In genomic region chr10:60862517-60862916, GRCh38 we compare ENCODE assay signal across 36 cellular contexts.
"Had no signal": no experiment of that assay in that cellular context is flagged by ENCODE, and none has a peak within 500 bp of the region (broad histone marks: within the 10 kb centered on the region; RNA-seq: fewer than 3 reads in every experiment).

No MANE protein-coding gene starts in this region.

- H3K4me3 ChIP-seq: adrenal gland, body of pancreas, breast epithelium had no signal

- H3K27me3 ChIP-seq: adrenal gland, body of pancreas, brain microvascular endothelial cell, breast epithelium had no signal

- DNase-seq: activated CD4-positive, alpha-beta memory T cell treated with anti-CD3 and anti-CD28 coated beads, Interleukin-2, amount 10 ng/mL, durations not matched to agents 7 days and 5 days; activated CD4-positive, alpha-beta T cell treated with anti-CD3 and anti-CD28 coated beads for 1 hour; activated CD4-positive, alpha-beta T cell treated with anti-CD3 and anti-CD28 coated beads for 36 hours; activated CD4-positive, alpha-beta T cell treated with anti-CD3 and anti-CD28 coated beads for 48 hours; activated CD4-positive, alpha-beta T cell treated with anti-CD3 and anti-CD28 coated beads, Interleukin-2, amount 10 ng/mL, durations not matched to agents 7 days and 5 days; activated CD4-positive, alpha-beta T cell treated with anti-CD3 and anti-CD28 coated beads, Interleukin-2, amount 50 U/mL, for 48 hours; activated CD4-positive, CD25-positive, alpha-beta regulatory T cell; activated CD8-positive, alpha-beta memory T cell treated with anti-CD3 and anti-CD28 coated beads for 24 hours; activated CD8-positive, alpha-beta memory T cell treated with anti-CD3 and anti-CD28 coated beads, Interleukin-2, amount 10 ng/mL, durations not matched to agents 7 days and 5 days; activated CD8-positive, alpha-beta memory T cell treated with anti-CD3 and anti-CD28 coated beads, Interleukin-2, amount 50 U/mL, for 48 hours; activated CD8-positive, alpha-beta T cell treated with anti-CD3 and anti-CD28 coated beads, Interleukin-2, amount 10 ng/mL, durations not matched to agents 7 days and 5 days; activated effector memory CD4-positive, alpha-beta T cell treated with Interleukin-2 at 50 U/mL for 16 hours; activated gamma-delta T cell; activated naive CD4-positive, alpha-beta T cell treated with anti-CD3 and anti-CD28 coated beads, Interleukin-2, amount 50 U/mL, for 16 hours; activated naive CD4-positive, alpha-beta T cell treated with Interleukin-2 at 50 U/mL for 16 hours; activated naive CD8-positive, alpha-beta T cell treated with anti-CD3 and anti-CD28 coated beads for 36 hours; activated T-cell treated with anti-CD3 and anti-CD28 coated beads, Interleukin-2, amount 50 U/mL, for 1 hour; activated T-cell treated with anti-CD3 and anti-CD28 coated beads, Interleukin-2, amount 50 U/mL, for 4 hours; adrenal gland; amniotic stem cell; aorta; body of pancreas; brain microvascular endothelial cell; central memory CD4-positive, alpha-beta T cell; T-helper 1 cell; T-helper 2 cell; T-helper 9 cell had no signal

- H3K36me3 Mint-ChIP-seq: activated CD8-positive, alpha-beta memory T cell treated with anti-CD3 and anti-CD28 coated beads, Interleukin-2, amount 10 ng/mL, durations not matched to agents 7 days and 5 days; activated naive CD4-positive, alpha-beta T cell treated with anti-CD3 and anti-CD28 coated beads, Interleukin-2, amount 50 U/mL, for 72 hours; activated naive CD8-positive, alpha-beta T cell treated with anti-CD3 and anti-CD28 coated beads for 36 hours had no signal

- H3K36me3 ChIP-seq: adrenal gland, brain microvascular endothelial cell, breast epithelium had no signal

- H3K4me1 ChIP-seq: adrenal gland, body of pancreas, breast epithelium had no signal

- H3K9me3 Mint-ChIP-seq: activated CD4-positive, alpha-beta memory T cell treated with anti-CD3 and anti-CD28 coated beads, Interleukin-2, amount 10 ng/mL, durations not matched to agents 7 days and 5 days; activated CD4-positive, alpha-beta T cell treated with anti-CD3 and anti-CD28 coated beads, Interleukin-2, amount 10 ng/mL, durations not matched to agents 7 days and 5 days; activated naive CD4-positive, alpha-beta T cell treated with anti-CD3 and anti-CD28 coated beads, Interleukin-2, amount 50 U/mL, for 72 hours; activated naive CD8-positive, alpha-beta T cell treated with anti-CD3 and anti-CD28 coated beads for 36 hours; activated T-cell treated with anti-CD3 and anti-CD28 coated beads, Interleukin-2, amount 50 U/mL, for 4 hours; activated T-helper 2 cell treated with anti-CD3 and anti-CD28 coated beads, Interferon-gamma antibody, Interleukin-2, Interleukin-4, amounts not matched to agents 10 μg/mL and 5 μg/mL and 100 μg/mL, durations not matched to agents 14 hours and 24 hours and 36 hours; T-helper 1 cell treated with Interleukin-12 subunit alpha and Interleukin-12 subunit beta and Interleukin-4 antibody, amounts not matched to agents 30 μg/mL and 1 μg/mL, for 36 hours; T-helper 2 cell treated with Interferon-gamma antibody and Interleukin-4, amounts not matched to agents 5 μg/mL and 100 μg/mL, for 36 hours had no signal

- FAIRE-seq: astrocyte, TTC549 had no signal

- H3K27ac ChIP-seq: adrenal gland, body of pancreas, brain microvascular endothelial cell, breast epithelium, VCaP had no signal

- H3K27ac Mint-ChIP-seq: activated CD4-positive, alpha-beta memory T cell treated with anti-CD3 and anti-CD28 coated beads, Interleukin-2, amount 10 ng/mL, durations not matched to agents 7 days and 5 days; activated CD4-positive, alpha-beta T cell treated with anti-CD3 and anti-CD28 coated beads for 36 hours; activated CD4-positive, alpha-beta T cell treated with anti-CD3 and anti-CD28 coated beads, Interleukin-2, amount 10 ng/mL, durations not matched to agents 7 days and 5 days; activated CD8-positive, alpha-beta memory T cell treated with anti-CD3 and anti-CD28 coated beads, Interleukin-2, amount 10 ng/mL, durations not matched to agents 7 days and 5 days; activated CD8-positive, alpha-beta T cell treated with anti-CD3 and anti-CD28 coated beads, Interleukin-2, amount 10 ng/mL, durations not matched to agents 7 days and 5 days; activated naive CD4-positive, alpha-beta T cell treated with anti-CD3 and anti-CD28 coated beads, Interleukin-2, amount 50 U/mL, for 72 hours; activated naive CD8-positive, alpha-beta T cell treated with anti-CD3 and anti-CD28 coated beads for 36 hours; activated T-helper 2 cell treated with anti-CD3 and anti-CD28 coated beads, Interferon-gamma antibody, Interleukin-2, Interleukin-4, amounts not matched to agents 10 μg/mL and 5 μg/mL and 100 μg/mL, durations not matched to agents 14 hours and 24 hours and 36 hours; T-helper 1 cell treated with Interleukin-12 subunit alpha and Interleukin-12 subunit beta and Interleukin-4 antibody, amounts not matched to agents 30 μg/mL and 1 μg/mL, for 36 hours; T-helper 2 cell treated with Interferon-gamma antibody and Interleukin-4, amounts not matched to agents 5 μg/mL and 100 μg/mL, for 36 hours had no signal

- ATAC-seq: activated CD4-positive, alpha-beta T cell treated with anti-CD3 and anti-CD28 coated beads for 36 hours; activated CD4-positive, CD25-positive, alpha-beta regulatory T cell treated with anti-CD3 and anti-CD28 coated beads, Interleukin-2, amount 50 U/mL, for 24 hours; activated CD8-positive, alpha-beta memory T cell treated with anti-CD3 and anti-CD28 coated beads, Interleukin-2, amount 10 ng/mL, durations not matched to agents 7 days and 5 days; activated CD8-positive, alpha-beta T cell treated with anti-CD3 and anti-CD28 coated beads, Interleukin-2, amount 10 ng/mL, durations not matched to agents 7 days and 5 days; activated naive CD4-positive, alpha-beta T cell treated with anti-CD3 and anti-CD28 coated beads, Interleukin-2, amount 50 U/mL, for 72 hours; activated T-cell treated with anti-CD3 and anti-CD28 coated beads, Interleukin-2, amount 50 U/mL, for 4 hours; body of pancreas had no signal

- H3K9me3 ChIP-seq: adrenal gland, body of pancreas, breast epithelium had no signal

- H3K4me3 Mint-ChIP-seq: activated CD4-positive, alpha-beta memory T cell treated with anti-CD3 and anti-CD28 coated beads, Interleukin-2, amount 10 ng/mL, durations not matched to agents 7 days and 5 days; activated CD4-positive, alpha-beta T cell treated with anti-CD3 and anti-CD28 coated beads for 36 hours; activated CD4-positive, alpha-beta T cell treated with anti-CD3 and anti-CD28 coated beads, Interleukin-2, amount 10 ng/mL, durations not matched to agents 7 days and 5 days; activated CD8-positive, alpha-beta memory T cell treated with anti-CD3 and anti-CD28 coated beads, Interleukin-2, amount 10 ng/mL, durations not matched to agents 7 days and 5 days; activated CD8-positive, alpha-beta T cell treated with anti-CD3 and anti-CD28 coated beads, Interleukin-2, amount 10 ng/mL, durations not matched to agents 7 days and 5 days; activated naive CD8-positive, alpha-beta T cell treated with anti-CD3 and anti-CD28 coated beads for 36 hours; activated T-cell treated with anti-CD3 and anti-CD28 coated beads, Interleukin-2, amount 50 U/mL, for 4 hours; T-helper 1 cell treated with Interleukin-12 subunit alpha and Interleukin-12 subunit beta and Interleukin-4 antibody, amounts not matched to agents 30 μg/mL and 1 μg/mL, for 36 hours; T-helper 2 cell treated with Interferon-gamma antibody and Interleukin-4, amounts not matched to agents 5 μg/mL and 100 μg/mL, for 36 hours had no signal

- H3K4me1 Mint-ChIP-seq: activated CD4-positive, alpha-beta memory T cell treated with anti-CD3 and anti-CD28 coated beads, Interleukin-2, amount 10 ng/mL, durations not matched to agents 7 days and 5 days; activated CD4-positive, alpha-beta T cell treated with anti-CD3 and anti-CD28 coated beads for 36 hours; activated CD4-positive, alpha-beta T cell treated with anti-CD3 and anti-CD28 coated beads, Interleukin-2, amount 10 ng/mL, durations not matched to agents 7 days and 5 days; activated CD8-positive, alpha-beta memory T cell treated with anti-CD3 and anti-CD28 coated beads, Interleukin-2, amount 10 ng/mL, durations not matched to agents 7 days and 5 days; activated naive CD8-positive, alpha-beta T cell treated with anti-CD3 and anti-CD28 coated beads for 36 hours had no signal
